Comparison of ENCODE assay signal across 25 cellular contexts in genomic region chr2:72800491-72800890, GRCh38.
"Had no signal": no experiment of that assay in that cellular context is flagged by ENCODE, and none has a peak within 500 bp of the region (broad histone marks: within the 10 kb centered on the region; RNA-seq: fewer than 3 reads in every experiment).

No MANE protein-coding gene starts in this region.

- H3K36me3 ChIP-seq: neutrophil, pancreas, prostate gland, stomach, thoracic aorta, thyroid gland, tibial nerve, upper lobe of left lung, vagina had no signal

- DNase-seq: naive thymus-derived CD8-positive, alpha-beta T cell; nephron progenitor cell; nucleus accumbens; pancreas; right cardiac atrium; stimulated activated CD4-positive, alpha-beta T cell treated with anti-CD3 and anti-CD28 coated beads, Interleukin-15, amount 100 ng/mL, for 24 hours; stimulated activated CD4-positive, alpha-beta T cell treated with anti-CD3 and anti-CD28 coated beads, Interleukin-2, amount 100 ng/mL, for 24 hours; stimulated activated CD4-positive, alpha-beta T cell treated with anti-CD3 and anti-CD28 coated beads, Interleukin-2, amount 100 ng/mL, for 48 hours; stimulated activated CD4-positive, alpha-beta T cell treated with anti-CD3 and anti-CD28 coated beads, Interleukin-4, amount 100 ng/mL, for 24 hours; stimulated activated naive B cell treated with anti-CD40 and anti-IgM and Interleukin-4, amounts not matched to agents 10 μg/mL and 1 μg/mL and 100 μg/mL, for 72 hours; stimulated activated naive CD4-positive, alpha-beta T cell treated with Interleukin-2 at 50 U/mL for 16 hours; stomach; thyroid gland; trophoblast cell; upper lobe of left lung had no signal

- ATAC-seq: naive thymus-derived CD8-positive, alpha-beta T cell; natural killer cell treated with Interleukin-12 subunit alpha and Interleukin-12 subunit beta and Interleukin-15 and Interleukin-18, amount 100 ng/mL, for 72 hours; pancreas; right cardiac atrium; sciatic nerve; stimulated activated effector memory CD8-positive, alpha-beta T cell treated with anti-CD3 and anti-CD28 coated beads, Interleukin-12 subunit alpha, Interleukin-12 subunit beta, amount 100 ng/mL, for 72 hours; stimulated activated naive B cell treated with anti-CD40 and anti-IgM and Interleukin-4, amounts not matched to agents 10 μg/mL and 1 μg/mL and 100 μg/mL, for 72 hours had no signal

- H3K9me3 ChIP-seq: neutrophil, pancreas, prostate gland, stomach, thoracic aorta, thyroid gland, tibial nerve, upper lobe of left lung, vagina had no signal

- H3K27ac ChIP-seq: neutrophil, pancreas, prostate gland, skin epidermis, stomach, thoracic aorta, thyroid gland, tibial nerve, upper lobe of left lung, vagina had no signal

- FAIRE-seq: urothelium cell line had no signal

- H3K4me1 ChIP-seq: prostate gland, thyroid gland, upper lobe of left lung, vagina had no signal

- H3K27me3 ChIP-seq: neutrophil, pancreas, stomach, thyroid gland, tibial nerve, upper lobe of left lung, vagina had no signal

- H3K4me3 ChIP-seq: pancreas, prostate gland, skin epidermis, stomach, thoracic aorta, thyroid gland, tibial nerve, upper lobe of left lung, vagina had no signal
